28 cellular contexts compared by ENCODE assay signal in genomic region chr1:160332516-160332915, GRCh38. TPM values are rescaled to one million over a fixed set of nuclear protein-coding genes. Genes with fewer than 3 reads are reported as not detected.
"Had no signal": no experiment of that assay in that cellular context is flagged by ENCODE, and none has a peak within 500 bp of the region (broad histone marks: within the 10 kb centered on the region; RNA-seq: fewer than 3 reads in every experiment).

No MANE protein-coding gene starts in this region.

- DNase-seq: activated CD4-positive, alpha-beta memory T cell treated with anti-CD3 and anti-CD28 coated beads for 36 hours; activated CD4-positive, alpha-beta T cell treated with anti-CD3 and anti-CD28 coated beads, Interleukin-2, amount 10 ng/mL, durations not matched to agents 7 days and 5 days; activated CD4-positive, CD25-positive, alpha-beta regulatory T cell; activated CD8-positive, alpha-beta memory T cell treated with anti-CD3 and anti-CD28 coated beads for 24 hours; activated gamma-delta T cell treated with Interleukin-2 at 50 U/mL for 16 hours; activated naive CD4-positive, alpha-beta T cell treated with anti-CD3 and anti-CD28 coated beads, Interleukin-2, amount 50 U/mL, for 16 hours; activated T-cell treated with anti-CD3 and anti-CD28 coated beads, Interleukin-2, amount 50 U/mL, for 72 hours; body of pancreas; central memory CD4-positive, alpha-beta T cell; KG1; NCI-H1092; NCI-H1417; NCI-H1930; NCI-H2107; NCI-H2171 treated with DMSO at 0.1 percent for 48 hours; NCI-H226; NCI-H526 treated with DMSO at 0.1 percent for 48 hours; NCI-H82; RPMI8226; T-cell; T-helper 2 cell; T1000 had no signal

- H3K27me3 ChIP-seq: ascending aorta, body of pancreas had no signal

- H3K4me3 ChIP-seq: ascending aorta, body of pancreas, SK-N-MC had no signal

- FAIRE-seq: bronchial epithelial cell had no signal

- ATAC-seq: activated T-cell treated with anti-CD3 and anti-CD28 coated beads, Interleukin-2, amount 50 U/mL, for 72 hours; body of pancreas; Panc1; Right ventricle myocardium inferior; T-cell had no signal

- H3K4me1 ChIP-seq: ascending aorta, body of pancreas had no signal

- H3K9me3 ChIP-seq: ascending aorta, body of pancreas had no signal

- H3K27ac ChIP-seq: ascending aorta, body of pancreas, SK-N-MC, VCaP had no signal

RNA-seq across cellular contexts. Expression of gene NHLH1, which starts 34.4 kb away (rescaled TPM):
- total RNA-seq: ascending aorta, body of pancreas, bronchial epithelial cell, Right ventricle myocardium inferior had no signal
